In the genomic region with DNA sequence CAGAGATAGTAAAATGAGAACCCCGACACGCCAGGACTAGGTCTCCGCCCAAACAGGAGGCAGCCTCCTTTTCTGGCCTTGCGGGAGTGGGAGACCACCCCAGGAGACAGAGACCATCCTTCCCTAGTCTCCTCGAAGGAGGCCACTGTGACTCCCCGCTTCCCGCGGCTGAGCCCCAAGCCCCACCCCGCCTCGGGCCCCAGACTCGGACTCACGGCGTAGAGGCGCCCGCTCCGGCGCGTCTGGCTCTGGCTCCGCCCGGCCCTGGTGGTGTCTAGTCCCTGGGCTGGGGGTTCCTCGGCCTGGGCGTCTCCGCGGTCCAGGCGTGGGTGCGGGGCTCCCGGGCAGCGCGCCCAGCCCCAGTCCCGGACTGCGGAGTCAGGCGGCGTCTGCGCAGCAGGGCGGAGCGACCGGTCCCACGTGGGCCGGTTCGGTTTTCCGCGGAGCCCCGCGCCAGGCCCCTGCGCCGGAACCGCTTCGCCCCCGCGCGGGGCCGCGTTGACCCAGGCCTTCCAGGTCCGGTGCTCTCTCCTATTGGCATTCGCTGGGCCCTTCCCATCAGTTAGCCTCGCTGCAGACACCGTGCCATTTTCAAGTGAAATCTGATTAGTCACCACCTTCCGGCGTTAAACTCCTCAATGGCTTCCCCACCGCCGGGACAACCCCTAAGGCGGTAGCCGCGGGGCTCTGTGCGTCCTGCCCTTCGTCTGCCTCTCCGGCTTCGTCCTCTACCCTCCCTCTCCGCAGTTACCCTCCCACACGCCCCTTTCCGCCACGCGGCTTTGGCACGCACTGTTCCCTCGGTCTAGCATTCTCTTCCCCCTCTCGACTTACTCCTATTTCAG, we compare ENCODE assay signal across 1 cellular context.
TF ChIP-seq lines count a peak whose summit lies in the region.

A gene with protein sequence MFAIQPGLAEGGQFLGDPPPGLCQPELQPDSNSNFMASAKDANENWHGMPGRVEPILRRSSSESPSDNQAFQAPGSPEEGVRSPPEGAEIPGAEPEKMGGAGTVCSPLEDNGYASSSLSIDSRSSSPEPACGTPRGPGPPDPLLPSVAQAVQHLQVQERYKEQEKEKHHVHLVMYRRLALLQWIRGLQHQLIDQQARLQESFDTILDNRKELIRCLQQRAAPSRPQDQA (minus strand): TSS at position 393 of the 845 bp plus-strand sequence. CDS start 2,563 bp downstream, outside the sequence.

TF ChIP-seq in IMR-90, 13 proteins besides CTCF, POLR2A, EP300 and RAD21:
- TF ChIP-seq USF2 (IDR thresholded peaks at IDR 0.05; ENCODE audit: low read depth, low read length), result peak; percentile 86
- peak; percentile 30; the same call in 1 of the 2 replicates for TF ChIP-seq MAZ (IDR thresholded peaks at IDR 0.05; ENCODE audit: borderline replicate concordance, low read depth, low read length)
- TF ChIP-seq FOS (IDR thresholded peaks at IDR 0.05; ENCODE audit: low read depth, low read length), result no peak
- TF ChIP-seq MXI1 (IDR thresholded peaks at IDR 0.05; ENCODE audit: borderline replicate concordance, low read depth, low read length), result peak; percentile 59; the same call in 1 of the 2 replicates
